ENCODE assay signal across 12 cellular contexts in the genomic region with DNA sequence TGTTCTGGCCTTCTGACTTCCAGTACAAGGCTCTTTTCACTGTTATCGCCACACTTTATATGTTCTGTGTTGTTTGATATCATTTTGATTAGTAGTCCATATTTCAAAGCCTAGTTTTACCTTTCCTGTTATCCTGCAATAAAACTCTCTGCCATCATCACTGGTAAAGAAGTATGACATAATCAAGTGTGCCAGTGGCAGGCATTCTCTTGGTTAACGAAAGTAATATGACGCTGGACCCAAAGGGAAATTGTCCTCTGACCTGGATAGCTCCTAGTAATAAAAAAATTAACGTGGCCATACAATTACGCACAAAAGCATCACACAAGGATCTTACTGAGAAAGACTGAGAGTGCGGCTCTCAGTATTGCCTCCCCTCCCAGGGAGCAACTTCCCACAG. TPM values are rescaled to one million over a fixed set of nuclear protein-coding genes. Genes with fewer than 3 reads are reported as not detected.
"Had no signal": no experiment of that assay in that cellular context is flagged by ENCODE, and none has a peak within 500 bp of the region (broad histone marks: within the 10 kb centered on the region; RNA-seq: fewer than 3 reads in every experiment).

No MANE protein-coding gene starts in this region.

- H2AFZ ChIP-seq: GM23248 had no signal

- H3K9ac ChIP-seq: GM23248 had no signal

- DNase-seq: GM23248, GOT3, H7, HFFc6, IMR-90, KG1 had no signal

- H3K36me3 ChIP-seq: HAP-1 had no signal

- H3K9me3 ChIP-seq: HAP-1 had no signal

- H3K4me3 ChIP-seq: GM23248, HAP-1, K562 had no signal

- H3K4me3 Mint-ChIP-seq: HFFc6 had no signal

- H3K9me3 Mint-ChIP-seq: HFFc6 had no signal

- FAIRE-seq: HTR-8/SVneo, K562 had no signal

- ATAC-seq: HCT116, K562 had no signal

- H3K27ac Mint-ChIP-seq: HFFc6 had no signal

- H3K27ac ChIP-seq: GM23248 had no signal

RNA-seq across cellular contexts. Expression of a gene that starts 33.8 kb away (rescaled TPM):
- total RNA-seq: GM23248, H4, HFFc6, HT-29, IMR-90, K562 had no signal
- polyA plus RNA-seq: GM23248, IMR-90, K562 had no signal
